33 cellular contexts compared by ENCODE assay signal in genomic region chr6:6351626-6352025, GRCh38. TPM values are rescaled to one million over a fixed set of nuclear protein-coding genes. Genes with fewer than 3 reads are reported as not detected.
DNase-seq lines count a peak whose midpoint lies in the region; FAIRE-seq and TF ChIP-seq lines count a peak whose summit lies in the region.
"Had no signal": no experiment of that assay in that cellular context is flagged by ENCODE, and none has a peak within 500 bp of the region (broad histone marks: within the 10 kb centered on the region; RNA-seq: fewer than 3 reads in every experiment).

No MANE protein-coding gene starts in this region.

- H4K5ac ChIP-seq in mesendoderm (ENCODE audit: low read length) = no peak overlapping the region

- H3K4me3 ChIP-seq in OCI-LY7 (ENCODE audit: low read depth, low read length, poor library complexity, severe bottlenecking) = no peak overlapping the region
- H3K4me3 ChIP-seq in mammary epithelial cell (replicated peaks in 1 of 3; ENCODE audit: insufficient read depth in 1 of 3, low read depth in 2 of 3, low read length in 3 of 3) = no peak overlapping the region
- H3K4me3 ChIP-seq in mesendoderm (ENCODE audit: low read length) = no peak overlapping the region
- H3K4me3 ChIP-seq: esophagus muscularis mucosa, GM12878, heart right ventricle, right lobe of liver, SJSA1, thoracic aorta, uterus had no signal

- POLR2A ChIA-PET in OCI-LY7 (lab: Charles Lee) = interaction anchor here (0.7 to 0.8 kb wide), 2 partner anchors 9 to 16 kb away, joined by 3 to 4 read pairs; no protein-coding TSS in a partner anchor

- H3K27me3 ChIP-seq in mammary epithelial cell (ENCODE audit: insufficient read depth, low read length) (peaks cover 2% of the 10 kb centered on the region), mesendoderm (ENCODE audit: insufficient read depth, low read length, poor library complexity) (no peaks in the 10 kb centered on the region)
- H3K27me3 ChIP-seq: BE2C, right lobe of liver, SJSA1, uterus had no signal

- no peak overlapping the region for H3K18ac ChIP-seq in mesendoderm (ENCODE audit: low read length)

- WGBS in mammary epithelial cell (ENCODE audit: low coverage, missing lambda C conversion rate) = 9% methylated on average over 4 of the region's 5 CpGs
- no CpG with 5 or more reads among the region's 5 CpGs for WGBS in mesendoderm (ENCODE audit: extremely low coverage, insufficient coverage, low lambda C conversion rate)

- H3K4me1 ChIP-seq in OCI-LY7 (ENCODE audit: insufficient read depth, low read length, poor library complexity, severe bottlenecking) = peaks cover 31% of the 10 kb centered on the region
- no peaks in the 10 kb centered on the region for H3K4me1 ChIP-seq in mammary epithelial cell (ENCODE audit: insufficient read depth, low read length)
- no peaks in the 10 kb centered on the region for H3K4me1 ChIP-seq in mesendoderm (ENCODE audit: control insufficient read depth, low read depth, low read length)
- H3K4me1 ChIP-seq: BE2C, esophagus muscularis mucosa, right lobe of liver, SJSA1, uterus had no signal

- H2BK5ac ChIP-seq in mesendoderm (ENCODE audit: low read length) = no peak overlapping the region

- no peak overlapping the region for H2BK120ac ChIP-seq in mesendoderm (ENCODE audit: low read depth, low read length)

- in situ Hi-C loops in mammary epithelial cell (cut with MboI; ENCODE audit: low sequenced_read_pairs in 2 of 2) = no loop called here

- no peaks in the 10 kb centered on the region for H3K36me3 ChIP-seq in OCI-LY7 (ENCODE audit: insufficient read depth, low read length)
- no peaks in the 10 kb centered on the region for H3K36me3 ChIP-seq in mammary epithelial cell (ENCODE audit: insufficient read depth, low read length)
- H3K36me3 ChIP-seq in mesendoderm (ENCODE audit: control insufficient read depth, insufficient read depth, low read length) = no peaks in the 10 kb centered on the region
- H3K36me3 ChIP-seq: BE2C, esophagus muscularis mucosa, heart right ventricle, right lobe of liver, SJSA1, thoracic aorta, uterus had no signal

- no peak overlapping the region for H3K4ac ChIP-seq in mesendoderm (ENCODE audit: low read depth, low read length)

- H2AFZ ChIP-seq in OCI-LY7 (ENCODE audit: low read length) (peak overlapping the region; percentile 40; the same call in 1 of the 2 replicates), mammary epithelial cell (ENCODE audit: low read depth, low read length) (no peak overlapping the region)

- dilution Hi-C loops in mammary epithelial cell (cut with HindIII; ENCODE audit: low sequenced_read_pairs) = no loop called here

- DNase-seq in SKM-1 treated with dmso at 0.1 percent for 144 hours (lab: John Stamatoyannopoulos, UW; ENCODE audit: unreplicated experiment) = peak; percentile 19
- DNase-seq in SKM-1 (lab: John Stamatoyannopoulos, UW; ENCODE audit: unreplicated experiment) = no peak
- no peak for DNase-seq in OCI-LY7 (ENCODE audit: low spot score)
- DNase-seq in mammary epithelial cell = peak; percentile 3
- no peak for DNase-seq in GM12892 (ENCODE audit: insufficient read length)
- no peak for DNase-seq in NCI-H1105 (lab: John Stamatoyannopoulos, UW)
- no peak for DNase-seq in mesendoderm
- DNase-seq in NCI-H187 treated with DMSO at 0.1 percent for 48 hours (lab: John Stamatoyannopoulos, UW) = no peak
- DNase-seq: activated CD4-positive, alpha-beta T cell treated with anti-CD3 and anti-CD28 coated beads, Interleukin-2, amount 50 U/mL, for 48 hours; activated CD4-positive, CD25-positive, alpha-beta regulatory T cell treated with anti-CD3 and anti-CD28 coated beads, Interleukin-2, amount 50 U/mL, for 72 hours; activated naive CD4-positive, alpha-beta T cell; BE2C; CD8-positive, alpha-beta T cell; foreskin melanocyte; HCEC 1CT; heart right ventricle; kidney; midbrain; MM.1S; naive thymus-derived CD8-positive, alpha-beta T cell; NCI-H446; NCI-H82; right lobe of liver; RPMI8226; stimulated activated CD8-positive, alpha-beta memory T cell treated with anti-CD3 and anti-CD28 coated beads, Interleukin-4, amount 100 ng/mL, for 48 hours; stimulated activated naive CD8-positive, alpha-beta T cell treated with anti-CD3 and anti-CD28 coated beads, Interleukin-15, amount 100 ng/mL, for 72 hours; T-helper 1 cell; uterus had no signal

- CTCF ChIA-PET in OCI-LY7 (lab: Charles Lee; ENCODE audit: unreplicated experiment) = no interaction called here
- CTCF ChIA-PET in mammary epithelial cell (lab: Charles Lee; ENCODE audit: low non-redundant PET) = no interaction called here

- no peaks in the 10 kb centered on the region for H3K79me2 ChIP-seq in OCI-LY7 (ENCODE audit: insufficient read depth, low read depth, low read length)
- H3K79me2 ChIP-seq in mammary epithelial cell (ENCODE audit: insufficient read depth, low read length) = no peaks in the 10 kb centered on the region
- H3K79me2 ChIP-seq in mesendoderm (ENCODE audit: control insufficient read depth, insufficient read depth, low read length) = no peaks in the 10 kb centered on the region

- no peak for TF ChIP-seq POLR2A in GM12892 (IDR thresholded peaks at IDR 0.05; ENCODE audit: low read depth, low read length)

- H2AK5ac ChIP-seq in mesendoderm (ENCODE audit: low read length) = no peak overlapping the region

- no peaks in the 10 kb centered on the region for H3K79me1 ChIP-seq in mesendoderm (ENCODE audit: low read length)

- H3K9ac ChIP-seq in mammary epithelial cell (ENCODE audit: insufficient read depth, low read length) (no peak overlapping the region), mesendoderm (ENCODE audit: low read length) (no peak overlapping the region)

- H3K9me2 ChIP-seq in OCI-LY7 (ENCODE audit: insufficient read depth, low read length) = no peaks in the 10 kb centered on the region

- no peak for FAIRE-seq in GM12892 (lab: Jason Lieb, UNC)
- FAIRE-seq: GM12878, kidney had no signal

- no peak for TF ChIP-seq CTCF in OCI-LY7 (conservative IDR thresholded peaks at IDR 0.05; ENCODE audit: low read length)
- no peak for TF ChIP-seq CTCF in mammary epithelial cell (conservative IDR thresholded peaks at IDR 0.05 in 1 of 2, IDR thresholded peaks at IDR 0.05 in 1 of 2; ENCODE audit: extremely low read depth in 1 of 2, insufficient read depth in 1 of 2, low read depth in 1 of 2, low read length in 2 of 2)

- H3K56ac ChIP-seq in mesendoderm (ENCODE audit: low read length) = no peak overlapping the region

- no peak overlapping the region for H2BK15ac ChIP-seq in mesendoderm (replicated peaks; ENCODE audit: low read depth)

- BruUV-seq in OCI-LY7 (replicated peaks; lab: Mats Ljungman, UMichigan) (no TSS peak), mammary epithelial cell (replicated peaks; lab: Mats Ljungman, UMichigan) (no TSS peak)

- intact Hi-C loops in OCI-LY7 (cut with micrococcal nuclease; ENCODE audit: unreplicated experiment) (no loop called here), mammary epithelial cell (cut with micrococcal nuclease) (no loop called here)

- H3K4me2 ChIP-seq in OCI-LY7 (ENCODE audit: low read length) (no peak overlapping the region), mammary epithelial cell (ENCODE audit: insufficient read depth, low read depth, low read length) (no peak overlapping the region), mesendoderm (ENCODE audit: low read length) (no peak overlapping the region)

- H4K20me1 ChIP-seq in OCI-LY7 (ENCODE audit: insufficient read depth, low read length) (no peaks in the 10 kb centered on the region), mammary epithelial cell (ENCODE audit: insufficient read depth, low read length) (no peaks in the 10 kb centered on the region)

- no peak overlapping the region for H3K27ac ChIP-seq in OCI-LY7 (ENCODE audit: low read depth, low read length, poor library complexity, severe bottlenecking)
- H3K27ac ChIP-seq in mammary epithelial cell (ENCODE audit: insufficient read depth, low read depth, low read length) = no peak overlapping the region
- no peak overlapping the region for H3K27ac ChIP-seq in mesendoderm (ENCODE audit: low read depth, low read length)
- H3K27ac ChIP-seq: esophagus muscularis mucosa, heart right ventricle, right lobe of liver, SJSA1, thoracic aorta, uterus had no signal

- H3K23ac ChIP-seq in mesendoderm (ENCODE audit: low read length) = no peak overlapping the region

- H3K9me3 ChIP-seq in OCI-LY7 (ENCODE audit: low read length) = no peaks in the 10 kb centered on the region
- no peaks in the 10 kb centered on the region for H3K9me3 ChIP-seq in mammary epithelial cell (replicated peaks; ENCODE audit: insufficient read depth, low read length)
- H3K9me3 ChIP-seq: BE2C, esophagus muscularis mucosa, heart right ventricle, right lobe of liver, SJSA1, thoracic aorta, uterus had no signal

- H4K8ac ChIP-seq in mesendoderm (ENCODE audit: low read depth, low read length) = no peak overlapping the region

RNA-seq across cellular contexts. Expression of gene F13A1, which starts 31.2 kb away (rescaled TPM):
- total RNA-seq in OCI-LY7 (2014; rRNA removed; shearing (Covaris generic)) = 0.13 TPM in 2 replicates
- total RNA-seq in OCI-LY7 (2022) (0.63 and 1.1 TPM in 2 replicates), mammary epithelial cell (not detected)
- polyA plus RNA-seq in mammary epithelial cell = not detected
- polyA minus RNA-seq in mammary epithelial cell = not detected
- polyA plus RNA-seq in GM12892 (2012; ENCODE audit: missing spikeins) = 0.89 TPM
- polyA plus RNA-seq in mesendoderm (2013, experiment 1 of 2) = 0.72 TPM
- 0.59 TPM for polyA plus RNA-seq in mesendoderm (2013, experiment 2 of 2)
- total RNA-seq: dermis microvascular lymphatic vessel endothelial cell had no signal

Comparison
In these comparisons a context has a peak if more than half of its experiments do, and no peak if none do; other contexts are left out.
1. DNase-seq: peak in SKM-1 treated with dmso at 0.1 percent for 144 hours (single experiment) and mammary epithelial cell (single experiment); none in SKM-1 (single experiment), OCI-LY7 (single experiment), GM12892 (single experiment), NCI-H1105 (single experiment), mesendoderm (single experiment) and NCI-H187 treated with DMSO at 0.1 percent for 48 hours (single experiment).